18 cellular contexts compared by ENCODE assay signal in the genomic region with DNA sequence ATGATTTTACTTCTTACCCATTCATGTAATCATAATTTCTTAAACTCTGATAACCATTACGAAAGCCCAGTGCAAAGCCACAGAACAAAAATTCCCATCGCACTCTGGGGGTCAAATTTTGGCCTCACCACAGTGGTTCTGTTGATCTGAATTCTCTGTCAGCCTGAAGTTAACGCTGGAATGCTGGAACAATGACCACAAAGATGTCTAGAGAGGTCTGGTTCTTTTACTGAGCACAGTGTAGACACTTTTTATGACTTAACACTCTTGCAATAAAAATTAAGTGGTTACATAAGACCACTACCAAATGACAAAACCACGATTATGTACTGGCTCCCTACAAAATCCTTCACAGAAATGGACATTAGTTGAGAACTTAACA.
DNase-seq lines count a peak whose midpoint lies in the region; ATAC-seq, FAIRE-seq and TF ChIP-seq lines count a peak whose summit lies in the region.
"Had no signal": no experiment of that assay in that cellular context is flagged by ENCODE, and none has a peak within 500 bp of the region (broad histone marks: within the 10 kb centered on the region; RNA-seq: fewer than 3 reads in every experiment).

No MANE protein-coding gene starts in this region.

- no peak overlapping the region for H2AFZ ChIP-seq in fibroblast of lung (ENCODE audit: low read length)

- H3K79me2 ChIP-seq in fibroblast of lung (ENCODE audit: control insufficient read depth, insufficient read depth, low read length), result peaks cover 2% of the 10 kb centered on the region

- H3K4me1 ChIP-seq in fibroblast of lung (ENCODE audit: control insufficient read depth, extremely low read depth, insufficient read depth, low read length) (no peaks in the 10 kb centered on the region), lower lobe of right lung (no peaks in the 10 kb centered on the region), upper lobe of right lung (no peaks in the 10 kb centered on the region), small intestine (ENCODE audit: control insufficient read depth in 2 of 2, insufficient read depth in 1 of 2, low read depth in 1 of 2, low read length in 1 of 2) (peaks cover 0 to 2% of the 10 kb centered on the region in 2 donors)

- H3K4me3 ChIP-seq in fibroblast of lung (replicated peaks in 1 of 4; ENCODE audit: control extremely low read depth in 1 of 4, insufficient read depth in 1 of 4, low read depth in 3 of 4, low read length in 4 of 4) (no peak overlapping the region), lower lobe of right lung (no peak overlapping the region), upper lobe of right lung (no peak overlapping the region), small intestine (ENCODE audit: low read depth in 1 of 2, low read length in 2 of 2) (no peak overlapping the region), H7 (ENCODE audit: insufficient read depth, low read depth, low read length) (no peak overlapping the region)
- H3K4me3 ChIP-seq: MG63 had no signal

- H3K4me2 ChIP-seq in fibroblast of lung (ENCODE audit: extremely low read depth, insufficient read depth, low read length), result no peak overlapping the region

- H3K9me3 Mint-ChIP-seq in natural killer cell, result peaks cover 2 to 6% of the 10 kb centered on the region in 2 donors
- peaks cover 0 to 4% of the 10 kb centered on the region in 2 donors for H3K9me3 Mint-ChIP-seq in activated T-cell treated with anti-CD3 and anti-CD28 coated beads, Interleukin-2, amount 50 U/mL, for 72 hours
- H3K9me3 Mint-ChIP-seq: activated naive CD8-positive, alpha-beta T cell treated with anti-CD3 and anti-CD28 coated beads, Interleukin-2, amount 50 U/mL, for 24 hours; activated T-cell treated with anti-CD3 and anti-CD28 coated beads, Interleukin-2, amount 50 U/mL, for 4 hours; T-helper 2 cell treated with Interferon-gamma antibody and Interleukin-4, amounts not matched to agents 5 μg/mL and 100 μg/mL, for 36 hours had no signal

- TF ChIP-seq CTCF in fibroblast of lung (conservative IDR thresholded peaks at IDR 0.05 in 1 of 2, IDR thresholded peaks at IDR 0.05 in 1 of 2; ENCODE audit: low read depth in 1 of 2, low read length in 2 of 2) (no peak), lower lobe of right lung (IDR thresholded peaks at IDR 0.05) (no peak), upper lobe of right lung (IDR thresholded peaks at IDR 0.05) (no peak), natural killer cell (IDR thresholded peaks at IDR 0.05) (no peak)

- H3K4me3 Mint-ChIP-seq in natural killer cell, result no peak overlapping the region
- H3K4me3 Mint-ChIP-seq in activated T-cell treated with anti-CD3 and anti-CD28 coated beads, Interleukin-2, amount 50 U/mL, for 72 hours, result no peak overlapping the region
- H3K4me3 Mint-ChIP-seq: activated naive CD8-positive, alpha-beta T cell treated with anti-CD3 and anti-CD28 coated beads, Interleukin-2, amount 50 U/mL, for 24 hours; activated T-cell treated with anti-CD3 and anti-CD28 coated beads, Interleukin-2, amount 50 U/mL, for 4 hours; CD8-positive, alpha-beta memory T cell; T-helper 2 cell treated with Interferon-gamma antibody and Interleukin-4, amounts not matched to agents 5 μg/mL and 100 μg/mL, for 36 hours had no signal

- H3K36me3 ChIP-seq in fibroblast of lung (ENCODE audit: control insufficient read depth, insufficient read depth, low read length), result no peaks in the 10 kb centered on the region
- H3K36me3 ChIP-seq in lower lobe of right lung, result no peaks in the 10 kb centered on the region
- H3K36me3 ChIP-seq in upper lobe of right lung, result no peaks in the 10 kb centered on the region
- H3K36me3 ChIP-seq in small intestine (ENCODE audit: control insufficient read depth in 2 of 2, insufficient read depth in 2 of 2, low read length in 2 of 2), result no peaks in the 10 kb centered on the region
- H3K36me3 ChIP-seq in H7 (replicated peaks; ENCODE audit: control insufficient read depth, insufficient read depth, low read length), result no peaks in the 10 kb centered on the region
- H3K36me3 ChIP-seq: MG63 had no signal

- no peak overlapping the region for H3K27ac Mint-ChIP-seq in natural killer cell
- H3K27ac Mint-ChIP-seq in activated T-cell treated with anti-CD3 and anti-CD28 coated beads, Interleukin-2, amount 50 U/mL, for 72 hours, result no peak overlapping the region
- H3K27ac Mint-ChIP-seq: activated naive CD8-positive, alpha-beta T cell treated with anti-CD3 and anti-CD28 coated beads, Interleukin-2, amount 50 U/mL, for 24 hours; CD8-positive, alpha-beta memory T cell; progenitor cell of endocrine pancreas; T-helper 2 cell treated with Interferon-gamma antibody and Interleukin-4, amounts not matched to agents 5 μg/mL and 100 μg/mL, for 36 hours had no signal

- no peak for FAIRE-seq in small intestine (lab: Jason Lieb, UNC)

- H4K20me1 ChIP-seq in fibroblast of lung (ENCODE audit: control insufficient read depth, extremely low read depth, insufficient read depth, low read length), result peaks cover 5% of the 10 kb centered on the region

- ATAC-seq in lower lobe of right lung (peak; percentile 44 to 65), upper lobe of right lung (peak; percentile 49), natural killer cell (no peak)
- ATAC-seq in activated T-cell treated with anti-CD3 and anti-CD28 coated beads, Interleukin-2, amount 50 U/mL, for 72 hours (replicated peaks in 1 of 2), result no peak
- ATAC-seq: activated naive CD8-positive, alpha-beta T cell treated with anti-CD3 and anti-CD28 coated beads, Interleukin-2, amount 50 U/mL, for 24 hours; activated T-cell treated with anti-CD3 and anti-CD28 coated beads, Interleukin-2, amount 50 U/mL, for 4 hours had no signal

- peak; percentile 25 for DNase-seq in M059J (ENCODE audit: low read depth)
- peak; percentile 78 to 94 for DNase-seq in fibroblast of lung (ENCODE audit: low read depth in 2 of 2)
- no peak for DNase-seq in lower lobe of right lung
- DNase-seq in upper lobe of right lung, result no peak
- no peak for DNase-seq in natural killer cell
- no peak for DNase-seq in activated T-cell treated with anti-CD3 and anti-CD28 coated beads, Interleukin-2, amount 50 U/mL, for 72 hours
- no peak for DNase-seq in small intestine
- no peak for DNase-seq in H7
- DNase-seq: activated naive CD8-positive, alpha-beta T cell treated with anti-CD3 and anti-CD28 coated beads, Interleukin-2, amount 50 U/mL, for 24 hours; activated T-cell treated with anti-CD3 and anti-CD28 coated beads, Interleukin-2, amount 50 U/mL, for 4 hours; CD8-positive, alpha-beta memory T cell; MG63; NCI-H774; SHP77; stimulated activated CD4-positive, alpha-beta T cell treated with anti-CD3 and anti-CD28 coated beads, Interleukin-1b, Interleukin-23, amount 100 ng/mL, for 48 hours; trophoblast cell had no signal

- 55 to 57% (median 56%) methylated on average over 4 of the region's 4 CpGs for WGBS in small intestine, 3 donors

- H3K27ac ChIP-seq in fibroblast of lung (ENCODE audit: insufficient read depth, low read length) (no peak overlapping the region), lower lobe of right lung (no peak overlapping the region), upper lobe of right lung (no peak overlapping the region), small intestine (ENCODE audit: low read depth in 1 of 2, low read length in 1 of 2) (no peak overlapping the region)

- no peak overlapping the region for H3K9ac ChIP-seq in fibroblast of lung (ENCODE audit: insufficient read depth, low read length)

- intact Hi-C loops in lower lobe of right lung (cut with DNase I) (no loop called here), upper lobe of right lung (cut with DNase I) (no loop called here), natural killer cell (cut with micrococcal nuclease) (no loop called here)

- H3K9me3 ChIP-seq in fibroblast of lung (ENCODE audit: control insufficient read depth, insufficient read depth, low read depth, low read length), result no peaks in the 10 kb centered on the region
- H3K9me3 ChIP-seq in lower lobe of right lung, result no peaks in the 10 kb centered on the region
- H3K9me3 ChIP-seq in upper lobe of right lung, result no peaks in the 10 kb centered on the region
- no peaks in the 10 kb centered on the region for H3K9me3 ChIP-seq in small intestine (ENCODE audit: control insufficient read depth, low read depth)
- H3K9me3 ChIP-seq: MG63 had no signal

- no peaks in the 10 kb centered on the region for H3K27me3 Mint-ChIP-seq in natural killer cell (ENCODE audit: low read depth in 2 of 2)
- H3K27me3 Mint-ChIP-seq in activated T-cell treated with anti-CD3 and anti-CD28 coated beads, Interleukin-2, amount 50 U/mL, for 72 hours (ENCODE audit: low read depth), result peaks cover 13% of the 10 kb centered on the region
- H3K27me3 Mint-ChIP-seq: CD8-positive, alpha-beta memory T cell had no signal

- H3K27me3 ChIP-seq in fibroblast of lung (ENCODE audit: control insufficient read depth, insufficient read depth, low read length) (no peaks in the 10 kb centered on the region), lower lobe of right lung (ENCODE audit: low read depth) (no peaks in the 10 kb centered on the region), upper lobe of right lung (no peaks in the 10 kb centered on the region), small intestine (ENCODE audit: control insufficient read depth in 2 of 2, insufficient read depth in 2 of 2, low read length in 2 of 2) (no peaks in the 10 kb centered on the region), H7 (ENCODE audit: control insufficient read depth, insufficient read depth, low read length) (no peaks in the 10 kb centered on the region)
- H3K27me3 ChIP-seq: MG63 had no signal

- H3K4me1 Mint-ChIP-seq in natural killer cell, result no peaks in the 10 kb centered on the region
- no peaks in the 10 kb centered on the region for H3K4me1 Mint-ChIP-seq in activated T-cell treated with anti-CD3 and anti-CD28 coated beads, Interleukin-2, amount 50 U/mL, for 72 hours (ENCODE audit: low read depth)
- H3K4me1 Mint-ChIP-seq: activated naive CD8-positive, alpha-beta T cell treated with anti-CD3 and anti-CD28 coated beads, Interleukin-2, amount 50 U/mL, for 24 hours; CD8-positive, alpha-beta memory T cell had no signal

- H3K36me3 Mint-ChIP-seq in natural killer cell, result no peaks in the 10 kb centered on the region
- no peaks in the 10 kb centered on the region for H3K36me3 Mint-ChIP-seq in activated T-cell treated with anti-CD3 and anti-CD28 coated beads, Interleukin-2, amount 50 U/mL, for 72 hours (ENCODE audit: insufficient read depth in 2 of 2)
- H3K36me3 Mint-ChIP-seq: CD8-positive, alpha-beta memory T cell had no signal

Comparison
In these comparisons a context has a peak if more than half of its experiments do, and no peak if none do; other contexts are left out.
1. DNase-seq: peak in M059J (single experiment) and fibroblast of lung (2 of 2); none in lower lobe of right lung (single experiment), upper lobe of right lung (single experiment), natural killer cell (single experiment), activated T-cell treated with anti-CD3 and anti-CD28 coated beads, Interleukin-2, amount 50 U/mL, for 72 hours (0 of 2), small intestine (single experiment) and H7 (single experiment).
2. ATAC-seq: peak in lower lobe of right lung (2 of 2) and upper lobe of right lung (single experiment); none in natural killer cell (0 of 3) and activated T-cell treated with anti-CD3 and anti-CD28 coated beads, Interleukin-2, amount 50 U/mL, for 72 hours (0 of 2).